Comparison of ENCODE assay signal across 9 cellular contexts in genomic region chr13:40026741-40027140, GRCh38.
DNase-seq lines count a peak whose midpoint lies in the region; ATAC-seq lines count a peak whose summit lies in the region.
"Had no signal": no experiment of that assay in that cellular context is flagged by ENCODE, and none has a peak within 500 bp of the region (broad histone marks: within the 10 kb centered on the region; RNA-seq: fewer than 3 reads in every experiment).

No MANE protein-coding gene starts in this region.

- peak; percentile 55 to 71 for DNase-seq in activated CD4-positive, alpha-beta T cell treated with anti-CD3 and anti-CD28 coated beads, Interleukin-2, amount 50 U/mL, for 48 hours
- DNase-seq in stimulated activated CD4-positive, alpha-beta T cell treated with anti-CD3 and anti-CD28 coated beads, Interleukin-4, amount 100 ng/mL, for 4 hours: peak; percentile 43 to 56
- DNase-seq in AML-193 (lab: John Stamatoyannopoulos, UW) (no peak), NCI-H187 (lab: John Stamatoyannopoulos, UW) (no peak), midbrain (lab: John Stamatoyannopoulos, UW) (no peak), kidney glomerular epithelial cell (lab: John Stamatoyannopoulos, UW) (no peak)
- DNase-seq: NCI-H1694 had no signal

- ATAC-seq in GM19025 (IDR thresholded peaks at IDR 0.05; ENCODE audit: low read depth, unreplicated experiment) (peak; percentile 36), HG02938 (IDR thresholded peaks at IDR 0.05; ENCODE audit: unreplicated experiment) (peak; percentile 11)

Comparison
In these comparisons a context has a peak if more than half of its experiments do, and no peak if none do; other contexts are left out.
1. DNase-seq: peak in activated CD4-positive, alpha-beta T cell treated with anti-CD3 and anti-CD28 coated beads, Interleukin-2, amount 50 U/mL, for 48 hours (2 of 2) and stimulated activated CD4-positive, alpha-beta T cell treated with anti-CD3 and anti-CD28 coated beads, Interleukin-4, amount 100 ng/mL, for 4 hours (2 of 2); none in AML-193 (0 of 2), NCI-H187 (0 of 2), midbrain (single experiment) and kidney glomerular epithelial cell (single experiment).